In genomic region chr10:72274730-72275350, GRCh38 we compare ENCODE assay signal across 1 cellular context.
TF ChIP-seq lines count a peak whose summit lies in the region.

No MANE protein-coding gene starts in this region.

TF ChIP-seq in HEK293, 187 proteins besides CTCF, POLR2A, EP300 and RAD21 (continued from another document and continues in another):
- no peak for TF ChIP-seq AEBP2 (tag by site-specific recombination; IDR thresholded peaks at IDR 0.05; ENCODE audit: borderline replicate concordance)
- no peak for TF ChIP-seq ZBTB44 (tag by site-specific recombination; IDR thresholded peaks at IDR 0.05)
- TF ChIP-seq PBX3 (CRISPR knock-in tag; IDR thresholded peaks at IDR 0.05), result no peak
- TF ChIP-seq ZNF155 (tag by site-specific recombination; IDR thresholded peaks at IDR 0.05), result no peak
- TF ChIP-seq ZNF266 (tag by site-specific recombination; IDR thresholded peaks at IDR 0.05; ENCODE audit: low read depth), result no peak
- TF ChIP-seq ZNF239 (tag by site-specific recombination; IDR thresholded peaks at IDR 0.05), result peak; percentile 31; the same call in 1 of the 2 replicates
- TF ChIP-seq ZNF473 (tag by site-specific recombination; IDR thresholded peaks at IDR 0.05), result no peak
- TF ChIP-seq ZNF785 (tag by site-specific recombination; IDR thresholded peaks at IDR 0.05), result no peak
- no peak for TF ChIP-seq BCL11A (tag by site-specific recombination; IDR thresholded peaks at IDR 0.05; ENCODE audit: low read depth)
- no peak for TF ChIP-seq TSHZ1 (tag by site-specific recombination; IDR thresholded peaks at IDR 0.05; ENCODE audit: borderline replicate concordance)
- TF ChIP-seq ZNF610 (tag by site-specific recombination; IDR thresholded peaks at IDR 0.05; ENCODE audit: borderline replicate concordance), result no peak; the same call in 1 of the 2 replicates
- no peak for TF ChIP-seq ZNF561 (tag by site-specific recombination; IDR thresholded peaks at IDR 0.05; ENCODE audit: borderline replicate concordance)
- no peak for TF ChIP-seq ZNF18 (tag by site-specific recombination; IDR thresholded peaks at IDR 0.05)
- TF ChIP-seq SALL2 (tag by site-specific recombination; IDR thresholded peaks at IDR 0.05; ENCODE audit: borderline replicate concordance), result no peak
- no peak; the same call in 1 of the 2 replicates for TF ChIP-seq ZBTB17 (tag by site-specific recombination; IDR thresholded peaks at IDR 0.05)
- no peak for TF ChIP-seq ZNF114 (tag by site-specific recombination; IDR thresholded peaks at IDR 0.05)
- no peak for TF ChIP-seq ZNF280D (tag by site-specific recombination; IDR thresholded peaks at IDR 0.05)
- TF ChIP-seq KLF10 (tag by site-specific recombination; IDR thresholded peaks at IDR 0.05), result no peak
- no peak for TF ChIP-seq HOXD13 (CRISPR knock-in tag; IDR thresholded peaks at IDR 0.05; ENCODE audit: borderline replicate concordance)
- TF ChIP-seq TCF7L2 (IDR thresholded peaks at IDR 0.05; ENCODE audit: borderline replicate concordance, low read depth, low read length), result no peak
- TF ChIP-seq ZFP69B (tag by site-specific recombination; IDR thresholded peaks at IDR 0.05), result no peak
- no peak; the same call in 1 of the 2 replicates for TF ChIP-seq INSM2 (tag by site-specific recombination; IDR thresholded peaks at IDR 0.05)
- no peak for TF ChIP-seq ZBTB48 (tag by site-specific recombination; IDR thresholded peaks at IDR 0.05)
- no peak for TF ChIP-seq ZNF621 (tag by site-specific recombination; IDR thresholded peaks at IDR 0.05)
- peak; percentile 61; the same call in 1 of the 2 replicates for TF ChIP-seq ZXDB (tag by site-specific recombination; IDR thresholded peaks at IDR 0.05)
- no peak for TF ChIP-seq ZIC2 (tag by site-specific recombination; IDR thresholded peaks at IDR 0.05)
- peak; percentile 91 for TF ChIP-seq ZBTB8A (tag by site-specific recombination; IDR thresholded peaks at IDR 0.05)
- TF ChIP-seq ZBTB11 (tag by site-specific recombination; conservative IDR thresholded peaks at IDR 0.05; ENCODE audit: low read depth), result no peak
- TF ChIP-seq IKZF3 (tag by site-specific recombination; IDR thresholded peaks at IDR 0.05), result no peak
- no peak for TF ChIP-seq ZNF776 (tag by site-specific recombination; IDR thresholded peaks at IDR 0.05; ENCODE audit: borderline replicate concordance)
- no peak for TF ChIP-seq ZNF626 (tag by site-specific recombination; IDR thresholded peaks at IDR 0.05)
- no peak for TF ChIP-seq ZNF555 (tag by site-specific recombination; conservative IDR thresholded peaks at IDR 0.05)
- no peak for TF ChIP-seq SP2 (tag by site-specific recombination; IDR thresholded peaks at IDR 0.05)
- TF ChIP-seq ZNF140 (tag by site-specific recombination; IDR thresholded peaks at IDR 0.05), result no peak
- TF ChIP-seq WT1 (tag by site-specific recombination; IDR thresholded peaks at IDR 0.05), result no peak
- TF ChIP-seq ZBTB10 (tag by site-specific recombination; IDR thresholded peaks at IDR 0.05), result no peak; the same call in 1 of the 2 replicates
- no peak for TF ChIP-seq ZNF791 (tag by site-specific recombination; IDR thresholded peaks at IDR 0.05)
- TF ChIP-seq ZNF23 (tag by site-specific recombination; IDR thresholded peaks at IDR 0.05; ENCODE audit: borderline replicate concordance), result no peak
- no peak for TF ChIP-seq ZNF837 (tag by site-specific recombination; IDR thresholded peaks at IDR 0.05)
- TF ChIP-seq ZNF510 (tag by site-specific recombination; IDR thresholded peaks at IDR 0.05; ENCODE audit: insufficient replicate concordance), result no peak
- no peak for TF ChIP-seq ZNF37A (tag by site-specific recombination; IDR thresholded peaks at IDR 0.05)
- TF ChIP-seq ZNF571 (tag by site-specific recombination; IDR thresholded peaks at IDR 0.05), result no peak
- TF ChIP-seq ZNF174 (tag by site-specific recombination; IDR thresholded peaks at IDR 0.05), result no peak
